In genomic region chr2:64252579-64252978, GRCh38 we compare ENCODE assay signal across 1 cellular context.
A peak's percentile ranks its signal among the peaks of the same experiment; 100 is the strongest.
TF ChIP-seq lines count a peak whose summit lies in the region.

No MANE protein-coding gene starts in this region.

TF ChIP-seq in H1, 55 proteins besides CTCF, POLR2A, EP300 and RAD21 (continued from another document):
- peak; percentile 35; the same call in 1 of the 2 replicates for TF ChIP-seq TBP (IDR thresholded peaks at IDR 0.05; ENCODE audit: low read depth, low read length)
- 0 out of 4 replicates have a peak, but pooled peaks of 1 of the 2 experiments have one; percentile 19 for TF ChIP-seq SIN3A (conservative IDR thresholded peaks at IDR 0.05 in 1 of 2, IDR thresholded peaks at IDR 0.05 in 1 of 2; ENCODE audit: low read depth in 1 of 2, low read length in 2 of 2)
- TF ChIP-seq TAF1 (IDR thresholded peaks at IDR 0.05; ENCODE audit: low read depth, low read length), result peak; percentile 17; the same call in 1 of the 2 replicates
